ENCODE assay signal across 15 cellular contexts in the genomic region with DNA sequence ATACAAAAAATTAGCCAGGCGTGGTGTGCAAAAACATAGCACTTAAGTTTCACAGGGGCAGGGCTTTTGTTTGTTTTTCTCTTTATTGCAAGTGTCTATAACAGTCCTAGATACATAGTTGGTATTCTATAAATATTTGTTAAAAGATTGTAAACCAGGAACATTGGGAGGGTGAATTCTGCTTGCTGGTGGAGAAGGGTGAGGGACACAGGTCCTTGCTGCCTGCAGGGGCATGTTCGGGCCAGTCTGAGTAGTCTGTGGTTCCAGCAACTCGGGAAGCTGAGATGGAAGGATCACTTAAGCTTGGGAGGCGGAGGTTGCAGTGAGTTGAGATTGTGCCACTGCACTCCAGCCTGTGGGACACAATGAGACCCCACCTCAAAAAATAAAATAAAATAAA. TPM values are rescaled to one million over a fixed set of nuclear protein-coding genes. Genes with fewer than 3 reads are reported as not detected.
DNase-seq lines count a peak whose midpoint lies in the region; ATAC-seq and TF ChIP-seq lines count a peak whose summit lies in the region.
"Had no signal": no experiment of that assay in that cellular context is flagged by ENCODE, and none has a peak within 500 bp of the region (broad histone marks: within the 10 kb centered on the region; RNA-seq: fewer than 3 reads in every experiment).

No MANE protein-coding gene starts in this region.

- H3K4me3 ChIP-seq in HEK293 (ENCODE audit: low read depth, low read length) (no peak overlapping the region), stomach (no peak overlapping the region)

- H3K27ac ChIP-seq in HEK293 (ENCODE audit: extremely low read depth, low read depth, low read length): peak overlapping the region; percentile 35
- H3K27ac ChIP-seq in stomach: peak overlapping the region; percentile 56 to 74 (median 65)

- POLR2A ChIA-PET in HEK293 (lab: Yijun Ruan, JAX) (no interaction called here), WTC11 (lab: Charles Lee) (no interaction called here)
- POLR2A ChIA-PET in activated CD8-positive, alpha-beta T cell treated with anti-CD3 and anti-CD28 coated beads for 36 hours (lab: Charles Lee): no interaction called here

- H3K9me3 Mint-ChIP-seq in WTC11: no peaks in the 10 kb centered on the region
- H3K9me3 Mint-ChIP-seq in activated CD8-positive, alpha-beta T cell treated with anti-CD3 and anti-CD28 coated beads for 36 hours: no peaks in the 10 kb centered on the region
- H3K9me3 Mint-ChIP-seq: naive thymus-derived CD4-positive, alpha-beta T cell; T-cell had no signal

- no peak for TF ChIP-seq POLR2A in stomach (IDR thresholded peaks at IDR 0.05)

- H3K9me3 ChIP-seq in HEK293 (ENCODE audit: control insufficient read depth, insufficient read depth, low read depth, low read length) (no peaks in the 10 kb centered on the region), stomach (no peaks in the 10 kb centered on the region)

- H3K27me3 Mint-ChIP-seq in WTC11 (ENCODE audit: low read depth): no peaks in the 10 kb centered on the region
- H3K27me3 Mint-ChIP-seq in activated CD8-positive, alpha-beta T cell treated with anti-CD3 and anti-CD28 coated beads for 36 hours: no peaks in the 10 kb centered on the region

- no peaks in the 10 kb centered on the region for H3K27me3 ChIP-seq in stomach

- intact Hi-C loops in stomach (cut with DNase I; ENCODE audit: low total_unique reads): no loop called here
- intact Hi-C loops in activated CD8-positive, alpha-beta T cell treated with anti-CD3 and anti-CD28 coated beads for 36 hours (cut with micrococcal nuclease): no loop called here

- DNase-seq in WTC11 (ENCODE audit: low spot score) (no peak), fibroblast of gingiva (ENCODE audit: low read depth) (peak; percentile 57), stomach (no peak), NCI-H69 (lab: John Stamatoyannopoulos, UW) (no peak)
- no peak for DNase-seq in activated CD8-positive, alpha-beta T cell treated with anti-CD3 and anti-CD28 coated beads for 36 hours
- DNase-seq: activated CD4-positive, CD25-positive, alpha-beta regulatory T cell; activated gamma-delta T cell treated with Interleukin-2 at 50 U/mL for 16 hours; kidney glomerular epithelial cell; naive thymus-derived CD4-positive, alpha-beta T cell; NCI-H1048; stimulated activated CD4-positive, alpha-beta T cell treated with anti-CD3 and anti-CD28 coated beads, Interleukin-1b, Interleukin-23, amount 100 ng/mL, for 48 hours; T-cell had no signal

- H3K4me1 ChIP-seq in HEK293 (ENCODE audit: control insufficient read depth, insufficient read depth, low read length): peaks cover 10% of the 10 kb centered on the region
- peaks cover 14 to 78% (median 43%) of the 10 kb centered on the region in 4 donors for H3K4me1 ChIP-seq in stomach

- H3K27ac Mint-ChIP-seq in WTC11: 0 out of 2 replicates have a peak overlapping the region, but pooled peaks have one; percentile 55
- no peak overlapping the region for H3K27ac Mint-ChIP-seq in activated CD8-positive, alpha-beta T cell treated with anti-CD3 and anti-CD28 coated beads for 36 hours
- H3K27ac Mint-ChIP-seq: naive thymus-derived CD4-positive, alpha-beta T cell; T-cell had no signal

- 34 to 65% (median 53%) methylated on average over 4 of the region's 4 CpGs for WGBS in stomach, 5 donors

- TF ChIP-seq CTCF in HEK293 (tag by site-specific recombination; IDR thresholded peaks at IDR 0.05) (no peak), WTC11 (IDR thresholded peaks at IDR 0.05) (no peak), stomach (IDR thresholded peaks at IDR 0.05) (no peak)
- TF ChIP-seq CTCF in activated CD8-positive, alpha-beta T cell treated with anti-CD3 and anti-CD28 coated beads for 36 hours (IDR thresholded peaks at IDR 0.05): no peak

- no peak overlapping the region for H3K4me3 Mint-ChIP-seq in WTC11
- H3K4me3 Mint-ChIP-seq in activated CD8-positive, alpha-beta T cell treated with anti-CD3 and anti-CD28 coated beads for 36 hours: no peak overlapping the region
- H3K4me3 Mint-ChIP-seq: naive thymus-derived CD4-positive, alpha-beta T cell; T-cell had no signal

- H3K36me3 Mint-ChIP-seq in WTC11: no peaks in the 10 kb centered on the region
- no peaks in the 10 kb centered on the region for H3K36me3 Mint-ChIP-seq in activated CD8-positive, alpha-beta T cell treated with anti-CD3 and anti-CD28 coated beads for 36 hours (ENCODE audit: low read depth)
- H3K36me3 Mint-ChIP-seq: naive thymus-derived CD4-positive, alpha-beta T cell; T-cell had no signal

- CTCF ChIA-PET in HEK293 (lab: Yijun Ruan, JAX): no interaction called here
- CTCF ChIA-PET in WTC11 (lab: Charles Lee): interaction anchor here (0.5 kb wide), 1 partner anchor 131 kb away, joined by 3 read pairs; no protein-coding TSS in a partner anchor
- CTCF ChIA-PET in activated CD8-positive, alpha-beta T cell treated with anti-CD3 and anti-CD28 coated beads for 36 hours (lab: Charles Lee): no interaction called here

- H3K36me3 ChIP-seq in HEK293 (ENCODE audit: control insufficient read depth in 2 of 2, insufficient read depth in 1 of 2, low read length in 2 of 2): no peaks in the 10 kb centered on the region
- no peaks in the 10 kb centered on the region for H3K36me3 ChIP-seq in stomach

- H3K4me1 Mint-ChIP-seq in WTC11: peaks cover 34% of the 10 kb centered on the region
- peaks cover 8% of the 10 kb centered on the region for H3K4me1 Mint-ChIP-seq in activated CD8-positive, alpha-beta T cell treated with anti-CD3 and anti-CD28 coated beads for 36 hours (ENCODE audit: low read depth)

- ATAC-seq in WTC11 (no peak), GM21717 (IDR thresholded peaks at IDR 0.05; ENCODE audit: unreplicated experiment) (no peak), HG02884 (IDR thresholded peaks at IDR 0.05; ENCODE audit: unreplicated experiment) (no peak)
- ATAC-seq in activated CD8-positive, alpha-beta T cell treated with anti-CD3 and anti-CD28 coated beads for 36 hours: no peak
- ATAC-seq: naive thymus-derived CD4-positive, alpha-beta T cell; T-cell had no signal

- TF ChIP-seq EP300 in stomach (IDR thresholded peaks at IDR 0.05): no peak

TF ChIP-seq in HEK293, 187 proteins besides CTCF, POLR2A, EP300 and RAD21:
- 0 out of 2 replicates have a peak, but pooled peaks have one; percentile 17 for TF ChIP-seq SCRT2 (tag by site-specific recombination; IDR thresholded peaks at IDR 0.05)
- TF ChIP-seq, protein P1, sequence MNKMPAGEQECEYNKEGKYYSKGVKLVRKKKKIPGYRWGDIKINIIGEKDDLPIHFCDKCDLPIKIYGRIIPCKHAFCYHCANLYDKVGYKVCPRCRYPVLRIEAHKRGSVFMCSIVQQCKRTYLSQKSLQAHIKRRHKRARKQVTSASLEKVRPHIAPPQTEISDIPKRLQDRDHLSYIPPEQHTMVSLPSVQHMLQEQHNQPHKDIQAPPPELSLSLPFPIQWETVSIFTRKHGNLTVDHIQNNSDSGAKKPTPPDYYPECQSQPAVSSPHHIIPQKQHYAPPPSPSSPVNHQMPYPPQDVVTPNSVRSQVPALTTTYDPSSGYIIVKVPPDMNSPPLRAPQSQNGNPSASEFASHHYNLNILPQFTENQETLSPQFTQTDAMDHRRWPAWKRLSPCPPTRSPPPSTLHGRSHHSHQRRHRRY (tag by site-specific recombination; IDR thresholded peaks at IDR 0.05): no peak

TF ChIP-seq in WTC11, 78 proteins besides CTCF, POLR2A, EP300 and RAD21 (continues in another document):
- TF ChIP-seq, protein P2, sequence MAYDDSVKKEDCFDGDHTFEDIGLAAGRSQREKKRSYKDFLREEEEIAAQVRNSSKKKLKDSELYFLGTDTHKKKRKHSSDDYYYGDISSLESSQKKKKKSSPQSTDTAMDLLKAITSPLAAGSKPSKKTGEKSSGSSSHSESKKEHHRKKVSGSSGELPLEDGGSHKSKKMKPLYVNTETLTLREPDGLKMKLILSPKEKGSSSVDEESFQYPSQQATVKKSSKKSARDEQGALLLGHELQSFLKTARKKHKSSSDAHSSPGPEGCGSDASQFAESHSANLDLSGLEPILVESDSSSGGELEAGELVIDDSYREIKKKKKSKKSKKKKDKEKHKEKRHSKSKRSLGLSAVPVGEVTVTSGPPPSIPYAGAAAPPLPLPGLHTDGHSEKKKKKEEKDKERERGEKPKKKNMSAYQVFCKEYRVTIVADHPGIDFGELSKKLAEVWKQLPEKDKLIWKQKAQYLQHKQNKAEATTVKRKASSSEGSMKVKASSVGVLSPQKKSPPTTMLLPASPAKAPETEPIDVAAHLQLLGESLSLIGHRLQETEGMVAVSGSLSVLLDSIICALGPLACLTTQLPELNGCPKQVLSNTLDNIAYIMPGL (CRISPR knock-in tag; IDR thresholded peaks at IDR 0.05): no peak
- no peak for TF ChIP-seq FOXK1 (CRISPR knock-in tag; IDR thresholded peaks at IDR 0.05)
- TF ChIP-seq ZBTB21 (CRISPR knock-in tag; IDR thresholded peaks at IDR 0.05; ENCODE audit: borderline replicate concordance): no peak
- TF ChIP-seq, protein P3, sequence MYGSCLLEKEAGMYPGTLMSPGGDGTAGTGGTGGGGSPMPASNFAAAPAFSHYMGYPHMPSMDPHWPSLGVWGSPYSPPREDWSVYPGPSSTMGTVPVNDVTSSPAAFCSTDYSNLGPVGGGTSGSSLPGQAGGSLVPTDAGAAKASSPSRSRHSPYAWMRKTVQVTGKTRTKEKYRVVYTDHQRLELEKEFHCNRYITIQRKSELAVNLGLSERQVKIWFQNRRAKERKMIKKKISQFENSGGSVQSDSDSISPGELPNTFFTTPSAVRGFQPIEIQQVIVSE (CRISPR knock-in tag; IDR thresholded peaks at IDR 0.05; ENCODE audit: borderline replicate concordance): no peak
- TF ChIP-seq, protein P4, sequence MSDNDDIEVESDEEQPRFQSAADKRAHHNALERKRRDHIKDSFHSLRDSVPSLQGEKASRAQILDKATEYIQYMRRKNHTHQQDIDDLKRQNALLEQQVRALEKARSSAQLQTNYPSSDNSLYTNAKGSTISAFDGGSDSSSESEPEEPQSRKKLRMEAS (CRISPR knock-in tag; IDR thresholded peaks at IDR 0.05): no peak
- TF ChIP-seq, protein P5, sequence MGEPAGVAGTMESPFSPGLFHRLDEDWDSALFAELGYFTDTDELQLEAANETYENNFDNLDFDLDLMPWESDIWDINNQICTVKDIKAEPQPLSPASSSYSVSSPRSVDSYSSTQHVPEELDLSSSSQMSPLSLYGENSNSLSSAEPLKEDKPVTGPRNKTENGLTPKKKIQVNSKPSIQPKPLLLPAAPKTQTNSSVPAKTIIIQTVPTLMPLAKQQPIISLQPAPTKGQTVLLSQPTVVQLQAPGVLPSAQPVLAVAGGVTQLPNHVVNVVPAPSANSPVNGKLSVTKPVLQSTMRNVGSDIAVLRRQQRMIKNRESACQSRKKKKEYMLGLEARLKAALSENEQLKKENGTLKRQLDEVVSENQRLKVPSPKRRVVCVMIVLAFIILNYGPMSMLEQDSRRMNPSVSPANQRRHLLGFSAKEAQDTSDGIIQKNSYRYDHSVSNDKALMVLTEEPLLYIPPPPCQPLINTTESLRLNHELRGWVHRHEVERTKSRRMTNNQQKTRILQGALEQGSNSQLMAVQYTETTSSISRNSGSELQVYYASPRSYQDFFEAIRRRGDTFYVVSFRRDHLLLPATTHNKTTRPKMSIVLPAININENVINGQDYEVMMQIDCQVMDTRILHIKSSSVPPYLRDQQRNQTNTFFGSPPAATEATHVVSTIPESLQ (CRISPR knock-in tag; IDR thresholded peaks at IDR 0.05): no peak

RNA-seq across cellular contexts. Expression of a gene that starts 53.0 kb away (rescaled TPM):
- total RNA-seq in WTC11 (2021) (3,135 to 3,488 TPM (median 3,463 TPM) in 3 replicates), stomach (1,000 to 10,000 TPM in 3 of 5 donors, 100 to 1,000 TPM in 2; 115 to 2,609 (median 1,927) TPM)
- 1,000 to 10,000 TPM; 4,475 to 5,853 (median 5,579) TPM for polyA plus RNA-seq in stomach
- total RNA-seq in activated CD8-positive, alpha-beta T cell treated with anti-CD3 and anti-CD28 coated beads for 36 hours: 1,000 to 10,000 TPM; 4,110 to 4,316 TPM
